In the genomic region with DNA sequence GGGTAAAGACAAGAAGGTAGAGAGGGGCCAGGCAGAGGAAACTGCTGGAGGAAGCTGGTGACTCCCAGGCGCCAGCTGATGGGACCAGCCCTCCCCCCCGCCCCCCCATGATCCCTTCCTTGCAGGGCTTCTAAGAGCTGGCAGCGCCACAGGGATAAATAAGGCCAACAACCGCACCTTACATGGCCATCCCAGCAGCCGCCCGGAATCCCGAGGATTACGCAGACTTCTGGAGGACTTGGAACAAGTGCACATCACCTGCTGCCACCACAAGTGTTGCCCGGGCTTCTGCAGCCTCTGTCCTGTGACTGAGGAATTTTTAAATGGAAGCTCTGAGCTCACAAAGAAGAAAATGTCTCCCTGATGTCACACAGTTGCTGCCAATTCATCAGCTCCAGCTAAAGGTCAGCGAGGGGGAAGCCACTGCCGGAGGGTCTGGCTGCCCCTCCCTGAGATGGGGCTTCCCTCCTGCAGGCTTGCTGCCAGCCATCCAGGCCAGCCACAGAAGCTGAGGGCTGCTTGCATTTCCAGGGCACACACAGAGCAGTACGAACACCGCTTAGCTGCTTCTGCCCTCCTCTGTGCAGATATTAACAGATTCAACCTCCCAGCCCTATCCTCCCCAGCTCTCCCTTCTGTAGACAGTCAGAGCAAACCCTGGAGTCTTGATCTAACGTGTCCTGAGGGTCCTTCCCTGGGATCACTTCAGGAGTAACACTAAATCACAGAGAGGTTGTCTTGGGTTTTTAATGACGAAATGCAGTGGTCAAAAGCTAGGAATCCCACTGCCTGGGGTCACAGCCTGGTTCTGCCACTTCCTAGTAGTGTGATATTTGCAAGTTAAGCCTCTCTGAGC, we compare ENCODE assay signal across 1 cellular context.
A peak's percentile ranks its signal among the peaks of the same experiment; 100 is the strongest.
TF ChIP-seq lines count a peak whose summit lies in the region.

No MANE protein-coding gene starts in this region.

TF ChIP-seq in HepG2, 621 proteins besides CTCF, POLR2A, EP300 and RAD21 (continued from another document and continues in another):
- TF ChIP-seq, protein P1, sequence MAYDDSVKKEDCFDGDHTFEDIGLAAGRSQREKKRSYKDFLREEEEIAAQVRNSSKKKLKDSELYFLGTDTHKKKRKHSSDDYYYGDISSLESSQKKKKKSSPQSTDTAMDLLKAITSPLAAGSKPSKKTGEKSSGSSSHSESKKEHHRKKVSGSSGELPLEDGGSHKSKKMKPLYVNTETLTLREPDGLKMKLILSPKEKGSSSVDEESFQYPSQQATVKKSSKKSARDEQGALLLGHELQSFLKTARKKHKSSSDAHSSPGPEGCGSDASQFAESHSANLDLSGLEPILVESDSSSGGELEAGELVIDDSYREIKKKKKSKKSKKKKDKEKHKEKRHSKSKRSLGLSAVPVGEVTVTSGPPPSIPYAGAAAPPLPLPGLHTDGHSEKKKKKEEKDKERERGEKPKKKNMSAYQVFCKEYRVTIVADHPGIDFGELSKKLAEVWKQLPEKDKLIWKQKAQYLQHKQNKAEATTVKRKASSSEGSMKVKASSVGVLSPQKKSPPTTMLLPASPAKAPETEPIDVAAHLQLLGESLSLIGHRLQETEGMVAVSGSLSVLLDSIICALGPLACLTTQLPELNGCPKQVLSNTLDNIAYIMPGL (CRISPR knock-in tag; IDR thresholded peaks at IDR 0.05; ENCODE audit: borderline replicate concordance in 1 of 2, low read depth in 1 of 2): peak in 1 of 2 experiments; percentile 18; a peak in 2 of 4 replicates
- peak; percentile 57; the same call in 1 of the 2 replicates for TF ChIP-seq ZNF556 (CRISPR knock-in tag; IDR thresholded peaks at IDR 0.05; ENCODE audit: borderline replicate concordance)
- TF ChIP-seq CEBPG (CRISPR knock-in tag; IDR thresholded peaks at IDR 0.05): no peak
- TF ChIP-seq ZBTB21 (CRISPR knock-in tag; IDR thresholded peaks at IDR 0.05): peak; percentile 44; the same call in 1 of the 2 replicates
- no peak for TF ChIP-seq CHD2 (IDR thresholded peaks at IDR 0.05; ENCODE audit: low read depth, low read length)
- TF ChIP-seq, protein P2, sequence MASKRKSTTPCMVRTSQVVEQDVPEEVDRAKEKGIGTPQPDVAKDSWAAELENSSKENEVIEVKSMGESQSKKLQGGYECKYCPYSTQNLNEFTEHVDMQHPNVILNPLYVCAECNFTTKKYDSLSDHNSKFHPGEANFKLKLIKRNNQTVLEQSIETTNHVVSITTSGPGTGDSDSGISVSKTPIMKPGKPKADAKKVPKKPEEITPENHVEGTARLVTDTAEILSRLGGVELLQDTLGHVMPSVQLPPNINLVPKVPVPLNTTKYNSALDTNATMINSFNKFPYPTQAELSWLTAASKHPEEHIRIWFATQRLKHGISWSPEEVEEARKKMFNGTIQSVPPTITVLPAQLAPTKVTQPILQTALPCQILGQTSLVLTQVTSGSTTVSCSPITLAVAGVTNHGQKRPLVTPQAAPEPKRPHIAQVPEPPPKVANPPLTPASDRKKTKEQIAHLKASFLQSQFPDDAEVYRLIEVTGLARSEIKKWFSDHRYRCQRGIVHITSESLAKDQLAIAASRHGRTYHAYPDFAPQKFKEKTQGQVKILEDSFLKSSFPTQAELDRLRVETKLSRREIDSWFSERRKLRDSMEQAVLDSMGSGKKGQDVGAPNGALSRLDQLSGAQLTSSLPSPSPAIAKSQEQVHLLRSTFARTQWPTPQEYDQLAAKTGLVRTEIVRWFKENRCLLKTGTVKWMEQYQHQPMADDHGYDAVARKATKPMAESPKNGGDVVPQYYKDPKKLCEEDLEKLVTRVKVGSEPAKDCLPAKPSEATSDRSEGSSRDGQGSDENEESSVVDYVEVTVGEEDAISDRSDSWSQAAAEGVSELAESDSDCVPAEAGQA (IDR thresholded peaks at IDR 0.05; ENCODE audit: low read depth): no peak; the same call in 1 of the 2 replicates
- TF ChIP-seq, protein P2 (CRISPR knock-in tag; IDR thresholded peaks at IDR 0.05; ENCODE audit: borderline replicate concordance): peak; percentile 38; the same call in 1 of the 2 replicates
- TF ChIP-seq ZNF878 (CRISPR knock-in tag; IDR thresholded peaks at IDR 0.05): no peak
- TF ChIP-seq, protein P3, sequence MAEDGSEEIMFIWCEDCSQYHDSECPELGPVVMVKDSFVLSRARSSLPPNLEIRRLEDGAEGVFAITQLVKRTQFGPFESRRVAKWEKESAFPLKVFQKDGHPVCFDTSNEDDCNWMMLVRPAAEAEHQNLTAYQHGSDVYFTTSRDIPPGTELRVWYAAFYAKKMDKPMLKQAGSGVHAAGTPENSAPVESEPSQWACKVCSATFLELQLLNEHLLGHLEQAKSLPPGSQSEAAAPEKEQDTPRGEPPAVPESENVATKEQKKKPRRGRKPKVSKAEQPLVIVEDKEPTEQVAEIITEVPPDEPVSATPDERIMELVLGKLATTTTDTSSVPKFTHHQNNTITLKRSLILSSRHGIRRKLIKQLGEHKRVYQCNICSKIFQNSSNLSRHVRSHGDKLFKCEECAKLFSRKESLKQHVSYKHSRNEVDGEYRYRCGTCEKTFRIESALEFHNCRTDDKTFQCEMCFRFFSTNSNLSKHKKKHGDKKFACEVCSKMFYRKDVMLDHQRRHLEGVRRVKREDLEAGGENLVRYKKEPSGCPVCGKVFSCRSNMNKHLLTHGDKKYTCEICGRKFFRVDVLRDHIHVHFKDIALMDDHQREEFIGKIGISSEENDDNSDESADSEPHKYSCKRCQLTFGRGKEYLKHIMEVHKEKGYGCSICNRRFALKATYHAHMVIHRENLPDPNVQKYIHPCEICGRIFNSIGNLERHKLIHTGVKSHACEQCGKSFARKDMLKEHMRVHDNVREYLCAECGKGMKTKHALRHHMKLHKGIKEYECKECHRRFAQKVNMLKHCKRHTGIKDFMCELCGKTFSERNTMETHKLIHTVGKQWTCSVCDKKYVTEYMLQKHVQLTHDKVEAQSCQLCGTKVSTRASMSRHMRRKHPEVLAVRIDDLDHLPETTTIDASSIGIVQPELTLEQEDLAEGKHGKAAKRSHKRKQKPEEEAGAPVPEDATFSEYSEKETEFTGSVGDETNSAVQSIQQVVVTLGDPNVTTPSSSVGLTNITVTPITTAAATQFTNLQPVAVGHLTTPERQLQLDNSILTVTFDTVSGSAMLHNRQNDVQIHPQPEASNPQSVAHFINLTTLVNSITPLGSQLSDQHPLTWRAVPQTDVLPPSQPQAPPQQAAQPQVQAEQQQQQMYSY (CRISPR knock-in tag; IDR thresholded peaks at IDR 0.05): no peak
- no peak for TF ChIP-seq YY1 (IDR thresholded peaks at IDR 0.05; ENCODE audit: insufficient read depth, insufficient replicate concordance, low read depth, low read length)
- no peak for TF ChIP-seq HMG20A (CRISPR knock-in tag; IDR thresholded peaks at IDR 0.05; ENCODE audit: borderline replicate concordance)
- TF ChIP-seq, protein P4, sequence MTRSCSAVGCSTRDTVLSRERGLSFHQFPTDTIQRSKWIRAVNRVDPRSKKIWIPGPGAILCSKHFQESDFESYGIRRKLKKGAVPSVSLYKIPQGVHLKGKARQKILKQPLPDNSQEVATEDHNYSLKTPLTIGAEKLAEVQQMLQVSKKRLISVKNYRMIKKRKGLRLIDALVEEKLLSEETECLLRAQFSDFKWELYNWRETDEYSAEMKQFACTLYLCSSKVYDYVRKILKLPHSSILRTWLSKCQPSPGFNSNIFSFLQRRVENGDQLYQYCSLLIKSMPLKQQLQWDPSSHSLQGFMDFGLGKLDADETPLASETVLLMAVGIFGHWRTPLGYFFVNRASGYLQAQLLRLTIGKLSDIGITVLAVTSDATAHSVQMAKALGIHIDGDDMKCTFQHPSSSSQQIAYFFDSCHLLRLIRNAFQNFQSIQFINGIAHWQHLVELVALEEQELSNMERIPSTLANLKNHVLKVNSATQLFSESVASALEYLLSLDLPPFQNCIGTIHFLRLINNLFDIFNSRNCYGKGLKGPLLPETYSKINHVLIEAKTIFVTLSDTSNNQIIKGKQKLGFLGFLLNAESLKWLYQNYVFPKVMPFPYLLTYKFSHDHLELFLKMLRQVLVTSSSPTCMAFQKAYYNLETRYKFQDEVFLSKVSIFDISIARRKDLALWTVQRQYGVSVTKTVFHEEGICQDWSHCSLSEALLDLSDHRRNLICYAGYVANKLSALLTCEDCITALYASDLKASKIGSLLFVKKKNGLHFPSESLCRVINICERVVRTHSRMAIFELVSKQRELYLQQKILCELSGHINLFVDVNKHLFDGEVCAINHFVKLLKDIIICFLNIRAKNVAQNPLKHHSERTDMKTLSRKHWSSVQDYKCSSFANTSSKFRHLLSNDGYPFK (CRISPR knock-in tag; IDR thresholded peaks at IDR 0.05; ENCODE audit: borderline replicate concordance): peak; percentile 13; the same call in 1 of the 2 replicates
- peak; percentile 8 for TF ChIP-seq HOXA3 (CRISPR knock-in tag; IDR thresholded peaks at IDR 0.05)
- no peak for TF ChIP-seq SP140L (CRISPR knock-in tag; IDR thresholded peaks at IDR 0.05; ENCODE audit: borderline replicate concordance)
- no peak for TF ChIP-seq ZNF180 (CRISPR knock-in tag; IDR thresholded peaks at IDR 0.05; ENCODE audit: borderline replicate concordance, low read depth)
- TF ChIP-seq SRF (IDR thresholded peaks at IDR 0.05; ENCODE audit: low read depth, low read length): peak; percentile 61; the same call in 1 of the 2 replicates
- TF ChIP-seq ZBTB8A (CRISPR knock-in tag; IDR thresholded peaks at IDR 0.05; ENCODE audit: borderline replicate concordance, low read depth): no peak
- no peak for TF ChIP-seq NFE2L1 (CRISPR knock-in tag; IDR thresholded peaks at IDR 0.05; ENCODE audit: borderline replicate concordance)
- 0 out of 2 replicates have a peak, but pooled peaks have one; percentile 15 for TF ChIP-seq CC2D1A (CRISPR knock-in tag; IDR thresholded peaks at IDR 0.05)
- TF ChIP-seq, protein P5, sequence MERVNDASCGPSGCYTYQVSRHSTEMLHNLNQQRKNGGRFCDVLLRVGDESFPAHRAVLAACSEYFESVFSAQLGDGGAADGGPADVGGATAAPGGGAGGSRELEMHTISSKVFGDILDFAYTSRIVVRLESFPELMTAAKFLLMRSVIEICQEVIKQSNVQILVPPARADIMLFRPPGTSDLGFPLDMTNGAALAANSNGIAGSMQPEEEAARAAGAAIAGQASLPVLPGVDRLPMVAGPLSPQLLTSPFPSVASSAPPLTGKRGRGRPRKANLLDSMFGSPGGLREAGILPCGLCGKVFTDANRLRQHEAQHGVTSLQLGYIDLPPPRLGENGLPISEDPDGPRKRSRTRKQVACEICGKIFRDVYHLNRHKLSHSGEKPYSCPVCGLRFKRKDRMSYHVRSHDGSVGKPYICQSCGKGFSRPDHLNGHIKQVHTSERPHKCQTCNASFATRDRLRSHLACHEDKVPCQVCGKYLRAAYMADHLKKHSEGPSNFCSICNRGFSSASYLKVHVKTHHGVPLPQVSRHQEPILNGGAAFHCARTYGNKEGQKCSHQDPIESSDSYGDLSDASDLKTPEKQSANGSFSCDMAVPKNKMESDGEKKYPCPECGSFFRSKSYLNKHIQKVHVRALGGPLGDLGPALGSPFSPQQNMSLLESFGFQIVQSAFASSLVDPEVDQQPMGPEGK (CRISPR knock-in tag; IDR thresholded peaks at IDR 0.05): peak; percentile 54
- TF ChIP-seq NR2F1 (CRISPR knock-in tag; IDR thresholded peaks at IDR 0.05): no peak
- TF ChIP-seq, protein P6, sequence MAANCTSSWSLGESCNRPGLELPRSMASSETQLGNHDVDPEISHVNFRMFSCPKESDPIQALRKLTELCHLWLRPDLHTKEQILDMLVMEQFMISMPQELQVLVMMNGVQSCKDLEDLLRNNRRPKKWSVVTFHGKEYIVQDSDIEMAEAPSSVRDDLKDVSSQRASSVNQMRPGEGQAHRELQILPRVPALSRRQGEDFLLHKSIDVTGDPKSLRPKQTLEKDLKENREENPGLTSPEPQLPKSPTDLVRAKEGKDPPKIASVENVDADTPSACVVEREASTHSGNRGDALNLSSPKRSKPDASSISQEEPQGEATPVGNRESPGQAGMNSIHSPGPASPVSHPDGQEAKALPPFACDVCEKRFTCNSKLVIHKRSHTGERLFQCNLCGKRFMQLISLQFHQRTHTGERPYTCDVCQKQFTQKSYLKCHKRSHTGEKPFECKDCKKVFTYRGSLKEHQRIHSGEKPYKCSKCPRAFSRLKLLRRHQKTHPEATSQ (CRISPR knock-in tag; IDR thresholded peaks at IDR 0.05; ENCODE audit: borderline replicate concordance): 0 out of 2 replicates have a peak, but pooled peaks have one; percentile 29
- TF ChIP-seq ZNF614 (CRISPR knock-in tag; IDR thresholded peaks at IDR 0.05; ENCODE audit: borderline replicate concordance): no peak
- peak; percentile 60; the same call in 1 of the 2 replicates for TF ChIP-seq WIZ (CRISPR knock-in tag; IDR thresholded peaks at IDR 0.05)
- TF ChIP-seq, protein P7, sequence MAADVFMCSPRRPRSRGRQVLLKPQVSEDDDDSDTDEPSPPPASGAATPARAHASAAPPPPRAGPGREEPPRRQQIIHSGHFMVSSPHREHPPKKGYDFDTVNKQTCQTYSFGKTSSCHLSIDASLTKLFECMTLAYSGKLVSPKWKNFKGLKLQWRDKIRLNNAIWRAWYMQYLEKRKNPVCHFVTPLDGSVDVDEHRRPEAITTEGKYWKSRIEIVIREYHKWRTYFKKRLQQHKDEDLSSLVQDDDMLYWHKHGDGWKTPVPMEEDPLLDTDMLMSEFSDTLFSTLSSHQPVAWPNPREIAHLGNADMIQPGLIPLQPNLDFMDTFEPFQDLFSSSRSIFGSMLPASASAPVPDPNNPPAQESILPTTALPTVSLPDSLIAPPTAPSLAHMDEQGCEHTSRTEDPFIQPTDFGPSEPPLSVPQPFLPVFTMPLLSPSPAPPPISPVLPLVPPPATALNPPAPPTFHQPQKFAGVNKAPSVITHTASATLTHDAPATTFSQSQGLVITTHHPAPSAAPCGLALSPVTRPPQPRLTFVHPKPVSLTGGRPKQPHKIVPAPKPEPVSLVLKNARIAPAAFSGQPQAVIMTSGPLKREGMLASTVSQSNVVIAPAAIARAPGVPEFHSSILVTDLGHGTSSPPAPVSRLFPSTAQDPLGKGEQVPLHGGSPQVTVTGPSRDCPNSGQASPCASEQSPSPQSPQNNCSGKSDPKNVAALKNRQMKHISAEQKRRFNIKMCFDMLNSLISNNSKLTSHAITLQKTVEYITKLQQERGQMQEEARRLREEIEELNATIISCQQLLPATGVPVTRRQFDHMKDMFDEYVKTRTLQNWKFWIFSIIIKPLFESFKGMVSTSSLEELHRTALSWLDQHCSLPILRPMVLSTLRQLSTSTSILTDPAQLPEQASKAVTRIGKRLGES (CRISPR knock-in tag; IDR thresholded peaks at IDR 0.05; ENCODE audit: borderline replicate concordance): no peak
- no peak for TF ChIP-seq SMAD1 (CRISPR knock-in tag; IDR thresholded peaks at IDR 0.05; ENCODE audit: borderline replicate concordance, low read depth)
- TF ChIP-seq, protein P8, sequence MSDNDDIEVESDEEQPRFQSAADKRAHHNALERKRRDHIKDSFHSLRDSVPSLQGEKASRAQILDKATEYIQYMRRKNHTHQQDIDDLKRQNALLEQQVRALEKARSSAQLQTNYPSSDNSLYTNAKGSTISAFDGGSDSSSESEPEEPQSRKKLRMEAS (IDR thresholded peaks at IDR 0.05): peak; percentile 8
- no peak for TF ChIP-seq PITX1 (CRISPR knock-in tag; IDR thresholded peaks at IDR 0.05)
- TF ChIP-seq ATAD3A (CRISPR knock-in tag; IDR thresholded peaks at IDR 0.05): no peak
